ENCODE assay signal across 23 cellular contexts in the genomic region with DNA sequence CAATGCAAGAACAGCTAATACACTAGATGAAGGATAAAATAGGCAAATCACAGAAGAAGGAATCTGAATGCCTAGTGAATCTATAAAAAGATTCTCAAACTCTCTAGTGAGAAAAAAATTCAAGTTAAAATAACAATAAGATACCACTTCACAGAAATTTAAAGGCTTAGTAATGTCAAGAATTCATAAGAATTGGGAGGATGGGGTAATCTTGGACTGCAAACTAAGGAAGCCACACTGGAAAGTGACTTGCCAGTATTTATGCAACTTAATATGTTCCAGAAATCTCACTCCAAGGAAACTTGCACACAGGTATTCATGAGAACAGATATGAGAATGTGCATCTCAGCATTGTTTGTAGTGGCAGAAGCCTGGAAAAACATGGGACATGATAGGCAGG.
"Had no signal": no experiment of that assay in that cellular context is flagged by ENCODE, and none has a peak within 500 bp of the region (broad histone marks: within the 10 kb centered on the region; RNA-seq: fewer than 3 reads in every experiment).

No MANE protein-coding gene starts in this region.

- ATAC-seq: left ventricle myocardium superior; lower lobe of right lung; naive thymus-derived CD8-positive, alpha-beta T cell; sciatic nerve; stimulated activated effector memory CD8-positive, alpha-beta T cell treated with anti-CD3 and anti-CD28 coated beads, Interleukin-12 subunit alpha, Interleukin-12 subunit beta, amount 100 ng/mL, for 72 hours had no signal

- H3K27ac Mint-ChIP-seq: immature natural killer cell; naive thymus-derived CD8-positive, alpha-beta T cell; nephron progenitor cell; stimulated activated effector memory CD8-positive, alpha-beta T cell treated with anti-CD3 and anti-CD28 coated beads, Interleukin-12 subunit alpha, Interleukin-12 subunit beta, amount 100 ng/mL, for 72 hours; type B pancreatic cell had no signal

- DNase-seq: dorsolateral prefrontal cortex; effector CD4-positive, alpha-beta T cell; foreskin melanocyte; glutamatergic neuron; hypothalamus; immature natural killer cell; left ventricle myocardium superior; lower lobe of right lung; naive thymus-derived CD8-positive, alpha-beta T cell; nephron progenitor cell; nucleus accumbens; stimulated activated CD4-positive, alpha-beta T cell treated with anti-CD3 and anti-CD28 coated beads, Interleukin-2, amount 100 ng/mL, for 24 hours; stimulated activated CD4-positive, alpha-beta T cell treated with anti-CD3 and anti-CD28 coated beads, Interleukin-4, amount 100 ng/mL, for 24 hours; stimulated activated naive CD4-positive, alpha-beta T cell treated with Interleukin-2 at 50 U/mL for 16 hours; stomach; thyroid gland had no signal

- H3K27me3 Mint-ChIP-seq: naive thymus-derived CD8-positive, alpha-beta T cell; type B pancreatic cell had no signal

- H3K27ac ChIP-seq: dorsolateral prefrontal cortex, lower lobe of right lung, prostate gland, right atrium auricular region, stomach, thyroid gland had no signal

- FAIRE-seq: colon, keratinocyte had no signal

- H3K36me3 ChIP-seq: lower lobe of right lung, prostate gland, right atrium auricular region, stomach, thyroid gland had no signal

- H3K27me3 ChIP-seq: dorsolateral prefrontal cortex, right atrium auricular region, stomach, thyroid gland had no signal

- H3K9me3 Mint-ChIP-seq: immature natural killer cell; nephron progenitor cell; stimulated activated effector memory CD8-positive, alpha-beta T cell treated with anti-CD3 and anti-CD28 coated beads, Interleukin-12 subunit alpha, Interleukin-12 subunit beta, amount 100 ng/mL, for 72 hours; type B pancreatic cell had no signal

- H3K9me3 ChIP-seq: lower lobe of right lung, prostate gland, right atrium auricular region, stomach, thyroid gland had no signal

- H3K36me3 Mint-ChIP-seq: immature natural killer cell; naive thymus-derived CD8-positive, alpha-beta T cell; stimulated activated effector memory CD8-positive, alpha-beta T cell treated with anti-CD3 and anti-CD28 coated beads, Interleukin-12 subunit alpha, Interleukin-12 subunit beta, amount 100 ng/mL, for 72 hours; type B pancreatic cell had no signal

- H3K4me1 ChIP-seq: lower lobe of right lung, prostate gland, right atrium auricular region, stomach, thyroid gland had no signal

- H3K4me3 Mint-ChIP-seq: immature natural killer cell; naive thymus-derived CD8-positive, alpha-beta T cell; nephron progenitor cell; stimulated activated effector memory CD8-positive, alpha-beta T cell treated with anti-CD3 and anti-CD28 coated beads, Interleukin-12 subunit alpha, Interleukin-12 subunit beta, amount 100 ng/mL, for 72 hours; type B pancreatic cell had no signal

- H3K4me1 Mint-ChIP-seq: immature natural killer cell; naive thymus-derived CD8-positive, alpha-beta T cell; nephron progenitor cell; stimulated activated effector memory CD8-positive, alpha-beta T cell treated with anti-CD3 and anti-CD28 coated beads, Interleukin-12 subunit alpha, Interleukin-12 subunit beta, amount 100 ng/mL, for 72 hours had no signal

- H3K4me3 ChIP-seq: dorsolateral prefrontal cortex, lower lobe of right lung, prostate gland, right atrium auricular region, stomach, thyroid gland had no signal
